Comparison of ENCODE assay signal across 9 cellular contexts in genomic region chr9:74499111-74499601, GRCh38. TPM values are rescaled to one million over a fixed set of nuclear protein-coding genes. Genes with fewer than 3 reads are reported as not detected.
DNase-seq lines count a peak whose midpoint lies in the region; ATAC-seq and TF ChIP-seq lines count a peak whose summit lies in the region.
"Had no signal": no experiment of that assay in that cellular context is flagged by ENCODE, and none has a peak within 500 bp of the region (broad histone marks: within the 10 kb centered on the region; RNA-seq: fewer than 3 reads in every experiment).

No MANE protein-coding gene starts in this region.

- H3K4me3 ChIP-seq in heart right ventricle (peak overlapping the region; percentile 39 to 67 (median 61)), BE2C (ENCODE audit: low read depth, low read length) (no peak overlapping the region)

- 0 out of 2 replicates have a peak, but pooled peaks have one; percentile 1 for ATAC-seq in WTC11
- peak in 4 of 8 donors; percentile 14 to 34 (median 26) for ATAC-seq in heart right ventricle
- ATAC-seq in GM18861 (IDR thresholded peaks at IDR 0.05; ENCODE audit: unreplicated experiment) = no peak
- ATAC-seq in GM21529 (IDR thresholded peaks at IDR 0.05; ENCODE audit: unreplicated experiment) = no peak

- DNase-seq in GM13976 (ENCODE audit: low spot score) (peak; percentile 17), WTC11 (ENCODE audit: low spot score) (peak; percentile 30), heart right ventricle (peak in 1 of 2 donors; percentile 7), retina (peak; percentile 83), BE2C (no peak), DMS153 (lab: John Stamatoyannopoulos, UW) (no peak)
- DNase-seq: RPMI8226 had no signal

- H3K4me1 ChIP-seq in heart right ventricle = peaks cover 0 to 28% (median 20%) of the 10 kb centered on the region in 9 donors
- H3K4me1 ChIP-seq in BE2C = no peaks in the 10 kb centered on the region

- in situ Hi-C loops in GM13976 (cut with MboI; ENCODE audit: low sequenced_read_pairs, unreplicated experiment) = no loop called here

- WGBS in heart right ventricle, 2 donors = 1% methylated on average over 19 of the region's 19 CpGs

- H3K4me3 Mint-ChIP-seq in WTC11 = peak overlapping the region; percentile 82

- H3K36me3 ChIP-seq in heart right ventricle = no peaks in the 10 kb centered on the region
- no peaks in the 10 kb centered on the region for H3K36me3 ChIP-seq in BE2C

- H3K27ac Mint-ChIP-seq in WTC11 = no peak overlapping the region

- H3K9me3 ChIP-seq in heart right ventricle (no peaks in the 10 kb centered on the region), BE2C (no peaks in the 10 kb centered on the region)

- peak overlapping the region in 5 of 10 donors; percentile 31 to 77 (median 64) for H3K27ac ChIP-seq in heart right ventricle

- H3K27me3 Mint-ChIP-seq in WTC11 (ENCODE audit: low read depth) = peaks cover 42% of the 10 kb centered on the region

- H3K4me1 Mint-ChIP-seq in WTC11 = peaks cover 40% of the 10 kb centered on the region

- CTCF ChIA-PET in WTC11 (lab: Charles Lee) = interaction anchor here (0.7 to 1.6 kb wide), 2 partner anchors 12 to 71 kb away, joined by 3 read pairs; no protein-coding TSS in a partner anchor

- H3K36me3 Mint-ChIP-seq in WTC11 = no peaks in the 10 kb centered on the region

- POLR2A ChIA-PET in WTC11 (lab: Charles Lee) = no interaction called here

- no peaks in the 10 kb centered on the region for H3K9me3 Mint-ChIP-seq in WTC11

- H3K27me3 ChIP-seq in heart right ventricle (peaks cover 0 to 87% (median 49%) of the 10 kb centered on the region in 7 donors), BE2C (peaks cover 39% of the 10 kb centered on the region)

- no peak for TF ChIP-seq CTCF in GM13976 (IDR thresholded peaks at IDR 0.05; ENCODE audit: borderline replicate concordance, control extremely low read depth, extremely low read depth, insufficient read depth, missing control alignments)
- TF ChIP-seq CTCF in WTC11 (IDR thresholded peaks at IDR 0.05) = no peak
- TF ChIP-seq CTCF in heart right ventricle (IDR thresholded peaks at IDR 0.05) = no peak
- no peak for TF ChIP-seq CTCF in BE2C (IDR thresholded peaks at IDR 0.05; ENCODE audit: low read depth, low read length)

- intact Hi-C loops in heart right ventricle (cut with DNase I) = no loop called here

TF ChIP-seq in WTC11, 78 proteins besides CTCF, POLR2A, EP300 and RAD21:
- TF ChIP-seq TEAD4 (CRISPR knock-in tag; IDR thresholded peaks at IDR 0.05) = no peak
- no peak for TF ChIP-seq HMGA2 (CRISPR knock-in tag; IDR thresholded peaks at IDR 0.05)

RNA-seq across cellular contexts. Expression of gene RORB, which starts 2.0 kb away (rescaled TPM):
- total RNA-seq in WTC11 (2021) (4.1 to 8.7 TPM (median 4.5 TPM) in 3 replicates), heart right ventricle (1 to 10 TPM; 1.3 to 5.0 (median 3.0) TPM)
- polyA plus RNA-seq in heart right ventricle = under 1 TPM; 0.20 to 0.44 TPM
- polyA plus RNA-seq in BE2C (2012; ENCODE audit: insufficient read depth, insufficient read length, low read depth) = not detected

Comparison
In these comparisons a context has a peak if more than half of its experiments do, and no peak if none do; other contexts are left out.
1. DNase-seq: peak in GM13976 (single experiment), WTC11 (single experiment) and retina (single experiment); none in BE2C (single experiment) and DMS153 (single experiment).